In the genomic region with DNA sequence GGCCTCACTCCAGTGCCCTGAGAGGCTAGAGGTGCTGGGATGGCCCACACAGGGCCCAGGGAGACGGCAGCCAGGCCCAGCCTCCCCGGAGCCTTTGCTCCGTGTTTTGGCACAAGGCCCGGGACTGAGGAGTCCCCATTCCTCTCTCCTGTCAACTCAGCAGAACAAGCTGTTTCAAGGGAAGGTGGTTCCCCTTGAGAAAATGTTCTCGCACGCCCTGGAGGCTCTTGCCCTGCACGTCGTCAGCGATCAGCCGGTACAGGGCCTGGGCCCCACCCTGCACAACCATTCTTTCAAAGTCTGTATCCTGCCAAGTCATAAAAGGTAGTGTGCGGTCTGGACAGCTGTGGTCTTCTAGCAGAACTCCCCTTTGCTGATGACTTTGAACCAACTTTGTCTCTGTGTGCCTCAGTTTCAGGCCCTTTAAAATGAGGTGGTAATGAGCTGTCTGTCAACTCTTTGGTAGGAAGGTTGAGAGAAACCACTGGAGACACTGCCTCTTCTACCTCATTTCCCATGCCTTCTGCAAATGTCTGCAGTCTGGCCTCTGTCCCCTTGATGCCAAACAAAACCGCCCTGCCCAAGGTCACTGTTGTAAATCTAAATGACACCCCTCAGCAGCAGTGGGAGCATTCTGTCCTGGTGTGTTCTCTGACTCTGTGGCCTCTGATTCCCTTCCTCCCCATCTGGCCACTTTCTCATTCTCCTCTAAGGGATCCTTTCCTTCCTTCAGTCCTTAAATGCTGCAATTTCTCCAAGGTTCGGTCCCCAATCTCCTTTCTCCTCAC, we compare ENCODE assay signal across 9 cellular contexts.
DNase-seq lines count a peak whose midpoint lies in the region; ATAC-seq, FAIRE-seq and TF ChIP-seq lines count a peak whose summit lies in the region.
"Had no signal": no experiment of that assay in that cellular context is flagged by ENCODE, and none has a peak within 500 bp of the region (broad histone marks: within the 10 kb centered on the region; RNA-seq: fewer than 3 reads in every experiment).

No MANE protein-coding gene starts in this region.

- H4K20me1 ChIP-seq in GM12878 (ENCODE audit: control insufficient read depth, insufficient read depth) = no peaks in the 10 kb centered on the region

- no peak for TF ChIP-seq RAD21 in Ishikawa (IDR thresholded peaks at IDR 0.05; ENCODE audit: low read depth)
- no peak for TF ChIP-seq RAD21 in GM12878 (IDR thresholded peaks at IDR 0.05; ENCODE audit: insufficient read depth, low read depth, low read length)

- CTCF ChIA-PET in GM12878 (lab: Yijun Ruan, JAX) = no interaction called here

- H3K27me3 ChIP-seq in GM12878 (replicated peaks in 1 of 2; ENCODE audit: control insufficient read depth in 2 of 2, insufficient read depth in 2 of 2, low read length in 1 of 2) (no peaks in the 10 kb centered on the region), vagina (no peaks in the 10 kb centered on the region)
- H3K27me3 ChIP-seq: ascending aorta had no signal

- TF ChIP-seq POLR2A in GM12878 (IDR thresholded peaks at IDR 0.05; ENCODE audit: low read depth, low read length) (no peak), vagina (IDR thresholded peaks at IDR 0.05) (no peak)

- SMC1A ChIA-PET in GM12878 (lab: Charles Lee; ENCODE audit: uncharacterized antibody, unreplicated experiment) = interaction anchor here (0.6 to 0.7 kb wide), 3 partner anchors 45 to 160 kb away, joined by 3 read pairs; no protein-coding TSS in a partner anchor

- H2AFZ ChIP-seq in GM12878 (ENCODE audit: control insufficient read depth, low read depth, low read length) = no peak overlapping the region

- POLR2A ChIA-PET in GM12878 (lab: Charles Lee) = no interaction called here

- no peak overlapping the region for H3K4me3 ChIP-seq in GM12878
- no peak overlapping the region for H3K4me3 ChIP-seq in mucosa of descending colon
- H3K4me3 ChIP-seq in vagina = no peak overlapping the region
- H3K4me3 ChIP-seq: ascending aorta had no signal

- H3K27ac ChIP-seq in GM12878 (ENCODE audit: control insufficient read depth, insufficient read depth) (no peak overlapping the region), vagina (peak overlapping the region; percentile 64)
- H3K27ac ChIP-seq: ascending aorta had no signal

- ATAC-seq in GM21390 (IDR thresholded peaks at IDR 0.05; ENCODE audit: unreplicated experiment) (peak; percentile 96), GM12878 (peak; percentile 66), mucosa of descending colon (peak; percentile 96)

- H3K4me1 ChIP-seq in GM12878 (ENCODE audit: control insufficient read depth, insufficient read depth, low read length) = peaks cover 12% of the 10 kb centered on the region
- peaks cover 17% of the 10 kb centered on the region for H3K4me1 ChIP-seq in mucosa of descending colon (ENCODE audit: low read depth)
- peaks cover 19% of the 10 kb centered on the region for H3K4me1 ChIP-seq in vagina
- H3K4me1 ChIP-seq: ascending aorta had no signal

- H3K4me2 ChIP-seq in GM12878 (ENCODE audit: control insufficient read depth, insufficient read depth) = no peak overlapping the region

- 36% methylated on average over 13 of the region's 13 CpGs for WGBS in GM12878 (ENCODE audit: insufficient coverage, insufficient replicate concordance, low lambda C conversion rate, missing lambda C conversion rate)

- RAD21 ChIA-PET in GM12878 (lab: Charles Lee; ENCODE audit: unreplicated experiment) = interaction anchor here (1.4 to 1.6 kb wide), 2 partner anchors 19 to 46 kb away, joined by 4 read pairs; no protein-coding TSS in a partner anchor

- intact Hi-C loops in GM12878 (cut with micrococcal nuclease; ENCODE audit: unreplicated experiment) = no loop called here
- intact Hi-C loops in mucosa of descending colon (cut with DNase I, micrococcal nuclease) = no loop called here
- intact Hi-C loops in vagina (cut with DNase I) = no loop called here

- no peak overlapping the region for H3K9ac ChIP-seq in GM12878 (ENCODE audit: control insufficient read depth, insufficient read depth, low read length)

- no TSS peak for BruUV-seq in GM12878 (replicated peaks; lab: Mats Ljungman, UMichigan)

- TF ChIP-seq CTCF in GM12878 (IDR thresholded peaks at IDR 0.05 in 2 of 3, conservative IDR thresholded peaks at IDR 0.05 in 1 of 3; ENCODE audit: control insufficient read depth in 2 of 3, extremely low read depth in 1 of 3, insufficient read depth in 1 of 3, low read depth in 3 of 3, low read length in 3 of 3) (no peak), mucosa of descending colon (IDR thresholded peaks at IDR 0.05) (no peak), vagina (IDR thresholded peaks at IDR 0.05) (no peak)

- no peak for FAIRE-seq in GM12878 (lab: Jason Lieb, UNC)

- TF ChIP-seq EP300 in Ishikawa (IDR thresholded peaks at IDR 0.05; ENCODE audit: borderline replicate concordance) (no peak), GM12878 (IDR thresholded peaks at IDR 0.05; ENCODE audit: borderline replicate concordance in 1 of 2, control insufficient read depth in 1 of 2, low read depth in 2 of 2, low read length in 2 of 2) (no peak)

- DNase-seq in Caki2 (ENCODE audit: low read depth) = peak; percentile 56
- DNase-seq in GM12878 (ENCODE audit: low read depth, low spot score) = peak; percentile 50
- peak; percentile 81 to 89 (median 84) for DNase-seq in mucosa of descending colon
- peak in 1 of 2 donors; percentile 91 for DNase-seq in vagina (ENCODE audit: extremely low spot score in 2 of 2)
- DNase-seq in AG08395 (ENCODE audit: low spot score) = no peak
- DNase-seq in NCI-H187 (lab: John Stamatoyannopoulos, UW) = no peak

- in situ Hi-C loops in Caki2 (cut with HindIII; ENCODE audit: low pct_unique_long_range_greater_than_20kb, low sequenced_read_pairs) (no loop called here), GM12878 (cut with MboI) (no loop called here)

- H3K36me3 ChIP-seq in GM12878 (ENCODE audit: control insufficient read depth in 2 of 2, insufficient read depth in 2 of 2, low read length in 1 of 2) (no peaks in the 10 kb centered on the region), mucosa of descending colon (ENCODE audit: low read depth) (no peaks in the 10 kb centered on the region), vagina (no peaks in the 10 kb centered on the region)
- H3K36me3 ChIP-seq: ascending aorta had no signal

- H3K79me2 ChIP-seq in GM12878 (ENCODE audit: control insufficient read depth, insufficient read depth, low read length) = no peaks in the 10 kb centered on the region

- no peaks in the 10 kb centered on the region for H3K9me3 ChIP-seq in GM12878 (replicated peaks; ENCODE audit: control insufficient read depth, insufficient read depth, low read length)
- H3K9me3 ChIP-seq in mucosa of descending colon = no peaks in the 10 kb centered on the region
- no peaks in the 10 kb centered on the region for H3K9me3 ChIP-seq in vagina
- H3K9me3 ChIP-seq: ascending aorta had no signal

TF ChIP-seq in Ishikawa, 13 proteins besides CTCF, POLR2A, EP300 and RAD21:
- TF ChIP-seq YY1 (IDR thresholded peaks at IDR 0.05; ENCODE audit: low read depth) (no peak), TCF12 (IDR thresholded peaks at IDR 0.05; ENCODE audit: low read depth) (no peak), ZBTB7A (IDR thresholded peaks at IDR 0.05; ENCODE audit: low read depth) (no peak)
- TF ChIP-seq, protein P1, sequence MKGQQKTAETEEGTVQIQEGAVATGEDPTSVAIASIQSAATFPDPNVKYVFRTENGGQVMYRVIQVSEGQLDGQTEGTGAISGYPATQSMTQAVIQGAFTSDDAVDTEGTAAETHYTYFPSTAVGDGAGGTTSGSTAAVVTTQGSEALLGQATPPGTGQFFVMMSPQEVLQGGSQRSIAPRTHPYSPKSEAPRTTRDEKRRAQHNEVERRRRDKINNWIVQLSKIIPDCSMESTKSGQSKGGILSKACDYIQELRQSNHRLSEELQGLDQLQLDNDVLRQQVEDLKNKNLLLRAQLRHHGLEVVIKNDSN (IDR thresholded peaks at IDR 0.05) = no peak
- TF ChIP-seq, protein P2, sequence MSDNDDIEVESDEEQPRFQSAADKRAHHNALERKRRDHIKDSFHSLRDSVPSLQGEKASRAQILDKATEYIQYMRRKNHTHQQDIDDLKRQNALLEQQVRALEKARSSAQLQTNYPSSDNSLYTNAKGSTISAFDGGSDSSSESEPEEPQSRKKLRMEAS (IDR thresholded peaks at IDR 0.05) = 0 out of 2 replicates have a peak, but pooled peaks have one; percentile 23

TF ChIP-seq in GM12878, 131 proteins besides CTCF, POLR2A, EP300 and RAD21 (continues in another document):
- no peak for TF ChIP-seq RBBP5 (conservative IDR thresholded peaks at IDR 0.05)
- TF ChIP-seq MYC (IDR thresholded peaks at IDR 0.05; ENCODE audit: insufficient read depth, insufficient read length, insufficient replicate concordance, low read length, severe bottlenecking) = no peak
- TF ChIP-seq, protein P3, sequence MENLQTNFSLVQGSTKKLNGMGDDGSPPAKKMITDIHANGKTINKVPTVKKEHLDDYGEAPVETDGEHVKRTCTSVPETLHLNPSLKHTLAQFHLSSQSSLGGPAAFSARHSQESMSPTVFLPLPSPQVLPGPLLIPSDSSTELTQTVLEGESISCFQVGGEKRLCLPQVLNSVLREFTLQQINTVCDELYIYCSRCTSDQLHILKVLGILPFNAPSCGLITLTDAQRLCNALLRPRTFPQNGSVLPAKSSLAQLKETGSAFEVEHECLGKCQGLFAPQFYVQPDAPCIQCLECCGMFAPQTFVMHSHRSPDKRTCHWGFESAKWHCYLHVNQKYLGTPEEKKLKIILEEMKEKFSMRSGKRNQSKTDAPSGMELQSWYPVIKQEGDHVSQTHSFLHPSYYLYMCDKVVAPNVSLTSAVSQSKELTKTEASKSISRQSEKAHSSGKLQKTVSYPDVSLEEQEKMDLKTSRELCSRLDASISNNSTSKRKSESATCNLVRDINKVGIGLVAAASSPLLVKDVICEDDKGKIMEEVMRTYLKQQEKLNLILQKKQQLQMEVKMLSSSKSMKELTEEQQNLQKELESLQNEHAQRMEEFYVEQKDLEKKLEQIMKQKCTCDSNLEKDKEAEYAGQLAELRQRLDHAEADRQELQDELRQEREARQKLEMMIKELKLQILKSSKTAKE (IDR thresholded peaks at IDR 0.05; ENCODE audit: low read depth, poor library complexity, severe bottlenecking) = peak; percentile 33
- TF ChIP-seq PAX5 (IDR thresholded peaks at IDR 0.05; ENCODE audit: borderline replicate concordance, low read depth, low read length) = no peak
- TF ChIP-seq MEF2B (IDR thresholded peaks at IDR 0.05; ENCODE audit: partially characterized antibody, poor library complexity, severe bottlenecking) = no peak
- TF ChIP-seq BACH1 (IDR thresholded peaks at IDR 0.05; ENCODE audit: borderline replicate concordance) = no peak

Comparison
In these comparisons a context has a peak if more than half of its experiments do, and no peak if none do; other contexts are left out.
1. DNase-seq: peak in Caki2 (single experiment), GM12878 (single experiment) and mucosa of descending colon (3 of 3); none in AG08395 (single experiment) and NCI-H187 (0 of 2).
2. Peak in every context shown above with its lines, with median percentiles within 50 percentile points of each other: ATAC-seq.